15 cellular contexts compared by ENCODE assay signal in the genomic region with DNA sequence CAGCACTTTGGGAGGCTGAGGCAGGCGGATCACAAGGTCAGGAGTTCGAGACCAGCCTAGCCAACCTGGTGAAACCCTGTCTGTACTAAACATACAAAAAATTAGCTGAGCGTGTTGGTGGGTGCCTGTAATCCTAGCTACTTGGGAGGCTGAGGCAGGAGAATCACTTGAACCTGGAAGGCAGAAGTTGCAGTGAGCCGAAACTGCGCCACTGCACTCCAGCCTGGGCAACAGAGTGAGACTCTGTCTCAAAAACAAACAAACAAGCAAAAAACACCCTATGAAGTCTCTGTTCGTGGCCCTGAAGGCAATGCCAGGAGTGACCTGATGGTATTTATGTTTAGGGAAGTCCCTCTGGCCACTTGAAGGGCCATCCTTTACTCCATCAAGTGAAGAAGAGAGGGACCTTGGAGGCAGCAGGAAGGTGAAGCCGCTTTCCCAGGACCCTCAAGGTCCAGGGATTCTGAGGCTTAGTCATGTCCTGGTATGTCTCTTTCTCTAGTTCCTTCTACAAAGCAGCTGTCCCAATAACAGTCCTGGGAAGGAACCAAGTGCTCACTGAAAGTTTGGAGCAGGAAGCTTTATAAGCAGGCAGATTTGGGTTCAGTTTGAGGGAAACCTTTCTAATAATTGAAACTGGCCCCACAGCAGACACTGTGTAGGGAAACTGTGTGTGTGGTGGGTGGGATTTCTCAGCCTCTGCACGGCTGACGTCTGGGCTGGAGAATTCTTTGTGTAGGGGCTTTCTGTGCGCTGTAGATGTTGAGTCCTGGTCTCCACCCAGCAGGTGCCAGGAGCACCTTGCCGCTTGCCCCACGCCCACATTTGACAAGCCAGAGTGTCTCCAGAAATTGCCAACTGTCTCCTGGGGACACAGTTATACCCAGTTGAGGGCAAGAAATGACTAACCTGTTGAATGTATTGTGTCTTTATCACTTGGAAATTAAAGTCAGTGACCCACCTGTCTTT. TPM values are rescaled to one million over a fixed set of nuclear protein-coding genes. Genes with fewer than 3 reads are reported as not detected.
A peak's percentile ranks its signal among the peaks of the same experiment; 100 is the strongest.
DNase-seq lines count a peak whose midpoint lies in the region; ATAC-seq and TF ChIP-seq lines count a peak whose summit lies in the region.
"Had no signal": no experiment of that assay in that cellular context is flagged by ENCODE, and none has a peak within 500 bp of the region (broad histone marks: within the 10 kb centered on the region; RNA-seq: fewer than 3 reads in every experiment).

No MANE protein-coding gene starts in this region.

- 84 to 88% methylated on average over 8 to 9 of the region's 12 CpGs for WGBS in mesodermal cell (ENCODE audit: insufficient coverage in 2 of 2), 2 experiments

- no peak for ATAC-seq in HG03039 (IDR thresholded peaks at IDR 0.05; ENCODE audit: unreplicated experiment)
- ATAC-seq: HCT116; stimulated activated naive CD8-positive, alpha-beta T cell treated with anti-CD3 and anti-CD28 coated beads, Interleukin-15, amount 100 ng/mL, for 72 hours had no signal

- no peak overlapping the region for H3K4me3 ChIP-seq in coronary artery
- H3K4me3 ChIP-seq in mesodermal cell (ENCODE audit: extremely low read depth, insufficient read depth, low read length, poor library complexity, severe bottlenecking), result no peak overlapping the region
- H3K4me3 ChIP-seq: colonic mucosa, right lobe of liver had no signal

- no peak for TF ChIP-seq CTCF in coronary artery (IDR thresholded peaks at IDR 0.05)

- H3K9me3 ChIP-seq in mesodermal cell (ENCODE audit: control insufficient read depth, low read length), result no peaks in the 10 kb centered on the region
- H3K9me3 ChIP-seq: colonic mucosa, right lobe of liver had no signal

- DNase-seq in AG08395 (ENCODE audit: low spot score), result peak; percentile 53
- peak; percentile 29 for DNase-seq in EL
- DNase-seq in coronary artery (ENCODE audit: low spot score), result peak; percentile 40
- no peak for DNase-seq in NCI-H1436 (lab: John Stamatoyannopoulos, UW)
- no peak for DNase-seq in activated CD4-positive, alpha-beta T cell treated with anti-CD3 and anti-CD28 coated beads, Interleukin-2, amount 50 U/mL, for 1 hour
- no peak for DNase-seq in activated CD4-positive, alpha-beta T cell treated with anti-CD3 and anti-CD28 coated beads for 4 hours
- DNase-seq: AML-193; colonic mucosa; NCI-H446 treated with DMSO at 0.1 percent for 48 hours; stimulated activated naive CD8-positive, alpha-beta T cell treated with anti-CD3 and anti-CD28 coated beads, Interleukin-15, amount 100 ng/mL, for 72 hours had no signal

- H3K27ac ChIP-seq in coronary artery (no peak overlapping the region), mesodermal cell (ENCODE audit: low read depth, low read length, severe bottlenecking) (peak overlapping the region; percentile 24)
- H3K27ac ChIP-seq: colonic mucosa, right lobe of liver, RWPE1 had no signal

- peaks cover 15% of the 10 kb centered on the region for H3K4me1 ChIP-seq in mesodermal cell (ENCODE audit: control insufficient read depth, insufficient read depth, low read length, poor library complexity, severe bottlenecking)
- H3K4me1 ChIP-seq: right lobe of liver had no signal

- H3K36me3 ChIP-seq in mesodermal cell (ENCODE audit: control insufficient read depth, insufficient read depth, low read length), result no peaks in the 10 kb centered on the region
- H3K36me3 ChIP-seq: colonic mucosa, right lobe of liver had no signal

RNA-seq across cellular contexts. Expression of a gene that starts 12.5 kb away (rescaled TPM):
- 15.2 TPM for polyA plus RNA-seq in mesodermal cell (2013, experiment 1 of 2)
- polyA plus RNA-seq in mesodermal cell (2013, experiment 2 of 2), result 13.3 TPM

Comparison
In these comparisons a context has a peak if more than half of its experiments do, and no peak if none do; other contexts are left out.
1. DNase-seq: peak in AG08395 (single experiment), EL (single experiment) and coronary artery (single experiment); none in NCI-H1436 (single experiment), activated CD4-positive, alpha-beta T cell treated with anti-CD3 and anti-CD28 coated beads, Interleukin-2, amount 50 U/mL, for 1 hour (single experiment) and activated CD4-positive, alpha-beta T cell treated with anti-CD3 and anti-CD28 coated beads for 4 hours (0 of 2).